Comparison of ENCODE assay signal across 36 cellular contexts in genomic region chr9:135749171-135750045, GRCh38. TPM values are rescaled to one million over a fixed set of nuclear protein-coding genes. Genes with fewer than 3 reads are reported as not detected.
"Had no signal": no experiment of that assay in that cellular context is flagged by ENCODE, and none has a peak within 500 bp of the region (broad histone marks: within the 10 kb centered on the region; RNA-seq: fewer than 3 reads in every experiment).

No MANE protein-coding gene starts in this region.

- DNase-seq: hypothalamus; immature natural killer cell; kidney; left colon; left lung; lower lobe of right lung; mammary epithelial cell; mesenchymal stem cell; naive thymus-derived CD8-positive, alpha-beta T cell; occipital lobe; right lobe of liver; stimulated activated CD4-positive, alpha-beta T cell treated with anti-CD3 and anti-CD28 coated beads, Interleukin-12 subunit alpha, Interleukin-12 subunit beta, amount 100 ng/mL, for 4 hours; stimulated activated CD4-positive, alpha-beta T cell treated with anti-CD3 and anti-CD28 coated beads, Interleukin-15, amount 100 ng/mL, for 24 hours; stimulated activated CD4-positive, alpha-beta T cell treated with anti-CD3 and anti-CD28 coated beads, Interleukin-2, amount 100 ng/mL, for 24 hours; stimulated activated CD4-positive, alpha-beta T cell treated with anti-CD3 and anti-CD28 coated beads, Interleukin-4, amount 100 ng/mL, for 1 hour; stimulated activated naive CD4-positive, alpha-beta T cell; tibial artery; trophoblast cell; upper lobe of right lung had no signal

- H3K4me3 ChIP-seq: left lung, lower lobe of right lung, right atrium auricular region, right lobe of liver, skin epidermis, suprapubic skin, thoracic aorta, tibial artery, upper lobe of right lung had no signal

- H3K9me3 ChIP-seq: left lung, lower lobe of right lung, neutrophil, right atrium auricular region, right lobe of liver, suprapubic skin, thoracic aorta, tibial artery, upper lobe of right lung had no signal

- FAIRE-seq: islet of Langerhans, kidney, urothelium cell line had no signal

- H3K27me3 ChIP-seq: neutrophil, right atrium auricular region, right lobe of liver had no signal

- ATAC-seq: left colon; left lung; lower lobe of right lung; naive thymus-derived CD8-positive, alpha-beta T cell; right lobe of liver; stimulated activated effector memory CD8-positive, alpha-beta T cell treated with anti-CD3 and anti-CD28 coated beads, Interleukin-12 subunit alpha, Interleukin-12 subunit beta, amount 100 ng/mL, for 72 hours; upper lobe of right lung had no signal

- H2AFZ ChIP-seq: parathyroid adenoma had no signal

- H3K27ac ChIP-seq: left lung, lower lobe of right lung, neutrophil, parathyroid adenoma, right atrium auricular region, right lobe of liver, skin epidermis, suprapubic skin, thoracic aorta, tibial artery, upper lobe of right lung had no signal

- H3K4me1 ChIP-seq: left lung, lower lobe of right lung, parathyroid adenoma, right lobe of liver, suprapubic skin, tibial artery, upper lobe of right lung had no signal

- H3K36me3 ChIP-seq: left lung, lower lobe of right lung, neutrophil, right atrium auricular region, right lobe of liver, suprapubic skin, thoracic aorta, tibial artery, upper lobe of right lung had no signal

- H3K79me2 ChIP-seq: parathyroid adenoma had no signal

- H3K9ac ChIP-seq: parathyroid adenoma had no signal

RNA-seq across cellular contexts. Expression of gene KCNT1, which starts 47.4 kb away (rescaled TPM):
- total RNA-seq: kidney; mammary epithelial cell; naive thymus-derived CD8-positive, alpha-beta T cell; osteocyte; renal cortical epithelial cell; right lobe of liver had no signal
- polyA plus RNA-seq: immature natural killer cell; mammary epithelial cell; naive thymus-derived CD8-positive, alpha-beta T cell had no signal

RNA-seq across cellular contexts. Expression of gene SOHLH1, which starts 50.1 kb away (rescaled TPM):
- total RNA-seq: kidney; left colon; left lung; liver; lower lobe of right lung; mammary epithelial cell; mucosa of gallbladder; naive thymus-derived CD8-positive, alpha-beta T cell; neural crest cell; occipital lobe; osteocyte; posterior vena cava; pulmonary artery endothelial cell; renal cortical epithelial cell; right atrium auricular region; right lobe of liver; subcutaneous adipose tissue; suprapubic skin; thoracic aorta; upper lobe of right lung had no signal
- polyA plus RNA-seq: immature natural killer cell; liver; mammary epithelial cell; naive thymus-derived CD8-positive, alpha-beta T cell had no signal
